ENCODE assay signal across 13 cellular contexts in the genomic region with DNA sequence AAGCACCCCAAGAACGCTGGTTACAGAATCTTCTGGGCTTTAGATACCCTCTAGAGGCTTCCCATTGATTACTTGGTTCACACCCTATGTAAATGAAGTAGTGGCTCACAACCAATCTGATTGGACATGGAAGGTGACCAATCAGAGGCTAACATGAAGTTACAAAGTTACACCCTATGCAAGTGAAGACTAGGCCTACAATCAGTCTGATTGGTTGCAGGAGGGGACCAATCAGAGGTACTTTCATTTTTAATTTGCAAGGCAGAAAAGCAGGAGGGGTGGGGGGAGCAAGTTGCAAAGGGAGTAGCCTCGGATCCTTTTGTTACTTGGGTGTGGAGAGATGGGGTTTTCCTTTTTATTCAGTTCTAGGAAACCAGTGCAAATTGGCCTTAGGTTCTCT. TPM values are rescaled to one million over a fixed set of nuclear protein-coding genes. Genes with fewer than 3 reads are reported as not detected.
DNase-seq lines count a peak whose midpoint lies in the region; ATAC-seq, FAIRE-seq and TF ChIP-seq lines count a peak whose summit lies in the region.
"Had no signal": no experiment of that assay in that cellular context is flagged by ENCODE, and none has a peak within 500 bp of the region (broad histone marks: within the 10 kb centered on the region; RNA-seq: fewer than 3 reads in every experiment).

No MANE protein-coding gene starts in this region.

- no peak for TF ChIP-seq CTCF in GM12878 (IDR thresholded peaks at IDR 0.05 in 2 of 3, conservative IDR thresholded peaks at IDR 0.05 in 1 of 3; ENCODE audit: control insufficient read depth in 2 of 3, extremely low read depth in 1 of 3, insufficient read depth in 1 of 3, low read depth in 3 of 3, low read length in 3 of 3)
- TF ChIP-seq CTCF in dorsolateral prefrontal cortex (IDR thresholded peaks at IDR 0.05 in 54 of 56, conservative IDR thresholded peaks at IDR 0.05 in 2 of 56; ENCODE audit: low read depth in 1 of 56, partially characterized antibody in 56 of 56) = no peak

- H3K36me3 Mint-ChIP-seq in memory B cell = no peaks in the 10 kb centered on the region
- H3K36me3 Mint-ChIP-seq: naive B cell had no signal

- no peak for TF ChIP-seq EP300 in GM12878 (IDR thresholded peaks at IDR 0.05; ENCODE audit: borderline replicate concordance in 1 of 2, control insufficient read depth in 1 of 2, low read depth in 2 of 2, low read length in 2 of 2)

- peaks cover 6% of the 10 kb centered on the region for H3K4me1 Mint-ChIP-seq in memory B cell

- H3K9me3 ChIP-seq in GM12878 (replicated peaks; ENCODE audit: control insufficient read depth, insufficient read depth, low read length) = no peaks in the 10 kb centered on the region; the same call in 2 of the 3 replicates
- H3K9me3 ChIP-seq: A549 had no signal

- no peak overlapping the region for H3K4me2 ChIP-seq in GM12878 (ENCODE audit: control insufficient read depth, insufficient read depth)
- H3K4me2 ChIP-seq: A549 had no signal

- in situ Hi-C loops in GM12878 (cut with MboI) = no loop called here

- H3K27ac Mint-ChIP-seq in memory B cell = no peak overlapping the region
- H3K27ac Mint-ChIP-seq: naive B cell had no signal

- no peaks in the 10 kb centered on the region for H3K27me3 Mint-ChIP-seq in memory B cell

- intact Hi-C loops in GM12878 (cut with micrococcal nuclease; ENCODE audit: unreplicated experiment) (no loop called here), dorsolateral prefrontal cortex (cut with DNase I) (loop anchor here (5.0 to 10.0 kb wide), 2 partner anchors 399 to 1096 kb away; no protein-coding TSS in a partner anchor)

- H3K4me3 ChIP-seq in GM12878 (no peak overlapping the region), dorsolateral prefrontal cortex (no peak overlapping the region)
- H3K4me3 ChIP-seq: A549 had no signal

- POLR2A ChIA-PET in GM12878 (lab: Charles Lee) = no interaction called here

- H3K27me3 ChIP-seq in GM12878 (replicated peaks in 1 of 2; ENCODE audit: control insufficient read depth in 2 of 2, insufficient read depth in 2 of 2, low read length in 1 of 2) = no peaks in the 10 kb centered on the region
- no peaks in the 10 kb centered on the region for H3K27me3 ChIP-seq in dorsolateral prefrontal cortex

- TF ChIP-seq POLR2A in GM12878 (IDR thresholded peaks at IDR 0.05; ENCODE audit: low read depth, low read length) = no peak

- CTCF ChIA-PET in GM12878 (lab: Yijun Ruan, JAX) = interaction anchor here (0.6 to 5.5 kb wide), 12 partner anchors 8 to 1241 kb away, joined by 3 to 54 read pairs (median 6); partner anchors contain the start of genes RTP2 and RTP4

- RAD21 ChIA-PET in GM12878 (lab: Charles Lee; ENCODE audit: unreplicated experiment) = interaction anchor here (1.1 to 5.5 kb wide), 2 partner anchors 26 to 395 kb away, joined by 4 to 31 read pairs; no protein-coding TSS in a partner anchor

- H3K27ac ChIP-seq in GM12878 (ENCODE audit: control insufficient read depth, insufficient read depth) (no peak overlapping the region), dorsolateral prefrontal cortex (no peak overlapping the region)
- H3K27ac ChIP-seq: A549, WERI-Rb-1 had no signal

- H3K36me3 ChIP-seq in GM12878 (ENCODE audit: control insufficient read depth in 2 of 2, insufficient read depth in 2 of 2, low read length in 1 of 2) = no peaks in the 10 kb centered on the region
- H3K36me3 ChIP-seq: WERI-Rb-1 had no signal

- no peaks in the 10 kb centered on the region for H3K79me2 ChIP-seq in GM12878 (ENCODE audit: control insufficient read depth, insufficient read depth, low read length)

- no peak overlapping the region for H3K9ac ChIP-seq in GM12878 (ENCODE audit: control insufficient read depth, insufficient read depth, low read length)

- BruUV-seq in GM12878 (replicated peaks; lab: Mats Ljungman, UMichigan) = no TSS peak

- no peak for FAIRE-seq in GM12878 (lab: Jason Lieb, UNC)
- FAIRE-seq: A549, colon had no signal

- no peaks in the 10 kb centered on the region for H4K20me1 ChIP-seq in GM12878 (ENCODE audit: control insufficient read depth, insufficient read depth)

- DNase-seq in NCI-H82 (lab: John Stamatoyannopoulos, UW) (peak; percentile 19), NCI-H82 treated with DMSO at 0.1 percent for 48 hours (lab: John Stamatoyannopoulos, UW; ENCODE audit: unreplicated experiment) (no peak), MV-4-11 (lab: John Stamatoyannopoulos, UW) (peak; percentile 61), GM12878 (ENCODE audit: low read depth, low spot score) (no peak), memory B cell (ENCODE audit: low spot score in 2 of 2) (no peak), dorsolateral prefrontal cortex (no peak), germinal center (ENCODE audit: low spot score) (no peak)
- DNase-seq in stimulated activated CD4-positive, alpha-beta T cell treated with anti-CD3 and anti-CD28 coated beads, Interleukin-4, amount 100 ng/mL, for 4 hours = no peak
- DNase-seq: naive B cell, NCI-H1694, WERI-Rb-1 had no signal

- H3K4me1 ChIP-seq in GM12878 (ENCODE audit: control insufficient read depth, insufficient read depth, low read length) = no peaks in the 10 kb centered on the region
- H3K4me1 ChIP-seq: A549 had no signal

- TF ChIP-seq RAD21 in GM12878 (IDR thresholded peaks at IDR 0.05; ENCODE audit: insufficient read depth, low read depth, low read length) = no peak

- no peak overlapping the region for H3K4me3 Mint-ChIP-seq in memory B cell
- H3K4me3 Mint-ChIP-seq: naive B cell had no signal

- SMC1A ChIA-PET in GM12878 (lab: Charles Lee; ENCODE audit: uncharacterized antibody, unreplicated experiment) = interaction anchor here (0.9 to 3.3 kb wide), 5 partner anchors 8 to 493 kb away, joined by 3 to 22 read pairs (median 10); partner anchors contain the start of gene RTP2

- no peaks in the 10 kb centered on the region for H3K9me3 Mint-ChIP-seq in memory B cell
- H3K9me3 Mint-ChIP-seq: naive B cell had no signal

- ATAC-seq in GM12878 (peak; percentile 85), memory B cell (ENCODE audit: low read depth) (peak; percentile 54)

- no peak overlapping the region for H2AFZ ChIP-seq in GM12878 (ENCODE audit: control insufficient read depth, low read depth, low read length)

- 46% methylated on average over 2 of the region's 2 CpGs for WGBS in GM12878 (ENCODE audit: insufficient coverage, insufficient replicate concordance, low lambda C conversion rate, missing lambda C conversion rate)

RNA-seq across cellular contexts. Expression of gene RTP2, which starts 11.1 kb away (rescaled TPM):
- not detected in 2 replicates for total RNA-seq in GM12878 (2013; cell fraction: nucleolus; rRNA removed)
- total RNA-seq in GM12878 (2014; rRNA removed) (not detected in 2 replicates), GM12878 (2014; rRNA removed; fragmentation: Illumina TruSeq; extraction: Trizol) (not detected in 2 replicates), GM12878 (2021) (not detected in 2 replicates), dorsolateral prefrontal cortex (not detected)
- not detected for polyA plus RNA-seq in GM12878 (2011; ENCODE audit: low read depth)
- polyA plus RNA-seq in GM12878 (2011; rRNA removed) (not detected in 2 replicates), GM12878 (2014; fragmentation: Illumina TruSeq; extraction: Trizol) (not detected in 2 replicates), GM12878 (2014; fragmentation: Nextera tagmentation; extraction: Ambion mirVana) (not detected), GM12878 (2014; rRNA removed) (not detected in 2 replicates), GM12878 (2016; fragmentation: Nextera tagmentation; extraction: Ambion mirVana) (not detected)
- polyA plus RNA-seq in GM12878 (2011; cell fraction: cytosol; rRNA removed) = not detected in 2 replicates
- not detected in 2 replicates for polyA plus RNA-seq in GM12878 (2011; cell fraction: nucleus; rRNA removed)
- polyA plus RNA-seq in GM12878 (2012) = not detected in 2 replicates
- not detected in 2 replicates for polyA minus RNA-seq in GM12878 (2011; rRNA and poly(A)+ RNA removed)
- polyA minus RNA-seq in GM12878 (2011; cell fraction: cytosol; rRNA and poly(A)+ RNA removed) = not detected in 2 replicates
- not detected in 2 replicates for polyA minus RNA-seq in GM12878 (2011; cell fraction: nucleus; rRNA and poly(A)+ RNA removed)
- polyA plus RNA-seq: A549 had no signal

RNA-seq across cellular contexts. Expression of gene BCL6, which starts 31.8 kb away (rescaled TPM):
- not detected in 2 replicates for total RNA-seq in GM12878 (2013; cell fraction: nucleolus; rRNA removed)
- total RNA-seq in GM12878 (2014; rRNA removed) (0.16 and 0.34 TPM in 2 replicates), GM12878 (2014; rRNA removed; fragmentation: Illumina TruSeq; extraction: Trizol) (0.18 and 0.28 TPM in 2 replicates), GM12878 (2021) (0.64 and 0.85 TPM in 2 replicates), dorsolateral prefrontal cortex (100 to 1,000 TPM in 54 of 120 experiments, 10 to 100 TPM in 66; 47.6 to 270 (median 94.0) TPM)
- polyA plus RNA-seq in GM12878 (2011; ENCODE audit: low read depth) = not detected
- polyA plus RNA-seq in GM12878 (2011; rRNA removed) (0.12 TPM in 1 of 2 replicates, not detected in the other), GM12878 (2014; fragmentation: Illumina TruSeq; extraction: Trizol) (0.27 and 0.31 TPM in 2 replicates), GM12878 (2014; fragmentation: Nextera tagmentation; extraction: Ambion mirVana) (under 1 TPM; 0.04 to 0.06 TPM), GM12878 (2014; rRNA removed) (0.24 and 0.37 TPM in 2 replicates), GM12878 (2016; fragmentation: Nextera tagmentation; extraction: Ambion mirVana) (under 1 TPM; 0.10 to 0.11 TPM)
- 0.08 and 0.22 TPM in 2 replicates for polyA plus RNA-seq in GM12878 (2011; cell fraction: cytosol; rRNA removed)
- 0.18 and 0.21 TPM in 2 replicates for polyA plus RNA-seq in GM12878 (2011; cell fraction: nucleus; rRNA removed)
- 0.21 and 0.37 TPM in 2 replicates for polyA plus RNA-seq in GM12878 (2012)
- 0.10 TPM in 1 of 2 replicates, not detected in the other for polyA minus RNA-seq in GM12878 (2011; rRNA and poly(A)+ RNA removed)
- not detected in 2 replicates for polyA minus RNA-seq in GM12878 (2011; cell fraction: cytosol; rRNA and poly(A)+ RNA removed)
- 0.12 TPM in 1 of 2 replicates, not detected in the other for polyA minus RNA-seq in GM12878 (2011; cell fraction: nucleus; rRNA and poly(A)+ RNA removed)

RNA-seq across cellular contexts. Expression of gene SST, which starts 43.3 kb away (rescaled TPM):
- not detected in 2 replicates for total RNA-seq in GM12878 (2013; cell fraction: nucleolus; rRNA removed)
- total RNA-seq in GM12878 (2014; rRNA removed) (not detected in 2 replicates), GM12878 (2014; rRNA removed; fragmentation: Illumina TruSeq; extraction: Trizol) (not detected in 2 replicates), GM12878 (2021) (0.38 TPM in 1 of 2 replicates, not detected in the other), dorsolateral prefrontal cortex (10 to 100 TPM in 104 of 120 experiments, 1 to 10 TPM in 16; 2.8 to 96.1 (median 23.4) TPM)
- not detected for polyA plus RNA-seq in GM12878 (2011; ENCODE audit: low read depth)
- polyA plus RNA-seq in GM12878 (2011; rRNA removed) (not detected in 2 replicates), GM12878 (2014; fragmentation: Illumina TruSeq; extraction: Trizol) (not detected in 2 replicates), GM12878 (2014; fragmentation: Nextera tagmentation; extraction: Ambion mirVana) (not detected), GM12878 (2014; rRNA removed) (not detected in 2 replicates), GM12878 (2016; fragmentation: Nextera tagmentation; extraction: Ambion mirVana) (under 1 TPM in 1 of 2 experiments, not detected in 1; 0.35 TPM)
- not detected in 2 replicates for polyA plus RNA-seq in GM12878 (2011; cell fraction: cytosol; rRNA removed)
- not detected in 2 replicates for polyA plus RNA-seq in GM12878 (2011; cell fraction: nucleus; rRNA removed)
- not detected in 2 replicates for polyA plus RNA-seq in GM12878 (2012)
- not detected in 2 replicates for polyA minus RNA-seq in GM12878 (2011; rRNA and poly(A)+ RNA removed)
- polyA minus RNA-seq in GM12878 (2011; cell fraction: cytosol; rRNA and poly(A)+ RNA removed) = not detected in 2 replicates
- not detected in 2 replicates for polyA minus RNA-seq in GM12878 (2011; cell fraction: nucleus; rRNA and poly(A)+ RNA removed)
- polyA plus RNA-seq: A549 had no signal

Comparison
In these comparisons a context has a peak if more than half of its experiments do, and no peak if none do; other contexts are left out.
1. DNase-seq: peak in NCI-H82 (single experiment) and MV-4-11 (single experiment); none in NCI-H82 treated with DMSO at 0.1 percent for 48 hours (single experiment), GM12878 (single experiment), memory B cell (0 of 2), stimulated activated CD4-positive, alpha-beta T cell treated with anti-CD3 and anti-CD28 coated beads, Interleukin-4, amount 100 ng/mL, for 4 hours (0 of 2), dorsolateral prefrontal cortex (0 of 10) and germinal center (single experiment).
2. RNA of gene BCL6, which starts 31.8 kb away (total RNA-seq): 47.6 to 270 TPM in dorsolateral prefrontal cortex; 0.16 to 0.85 TPM in GM12878; every median in the first group is over 10 times any median in the second.